ENCODE assay signal across 9 cellular contexts in the genomic region with DNA sequence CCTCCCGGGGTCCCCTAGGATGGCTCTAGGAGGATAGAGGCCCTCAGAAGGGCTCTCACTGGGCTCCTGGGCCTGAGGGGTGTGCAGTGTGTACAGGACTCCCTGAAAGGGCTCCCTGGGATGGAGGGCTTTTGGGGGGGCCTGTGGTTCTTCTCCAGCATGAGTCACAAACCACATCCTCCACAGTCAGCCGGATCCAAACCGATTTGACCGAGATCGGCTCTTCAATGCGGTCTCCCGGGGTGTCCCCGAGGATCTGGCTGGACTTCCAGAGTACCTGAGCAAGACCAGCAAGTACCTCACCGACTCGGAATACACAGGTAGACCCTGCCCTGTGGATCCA. TPM values are rescaled to one million over a fixed set of nuclear protein-coding genes. Genes with fewer than 3 reads are reported as not detected.
DNase-seq lines count a peak whose midpoint lies in the region; ATAC-seq and TF ChIP-seq lines count a peak whose summit lies in the region.
"Had no signal": no experiment of that assay in that cellular context is flagged by ENCODE, and none has a peak within 500 bp of the region (broad histone marks: within the 10 kb centered on the region; RNA-seq: fewer than 3 reads in every experiment).

No MANE protein-coding gene starts in this region.

- H3K9me3 ChIP-seq in heart left ventricle: no peaks in the 10 kb centered on the region
- no peaks in the 10 kb centered on the region for H3K9me3 ChIP-seq in tibial nerve

- H3K9me3 Mint-ChIP-seq in activated CD8-positive, alpha-beta T cell treated with anti-CD3 and anti-CD28 coated beads, Interleukin-2, amount 10 ng/mL, durations not matched to agents 7 days and 5 days (ENCODE audit: insufficient read depth): no peaks in the 10 kb centered on the region

- ATAC-seq in heart left ventricle: no peak
- no peak for ATAC-seq in activated CD8-positive, alpha-beta T cell treated with anti-CD3 and anti-CD28 coated beads, Interleukin-2, amount 10 ng/mL, durations not matched to agents 7 days and 5 days
- peak; percentile 55 for ATAC-seq in foreskin keratinocyte
- no peak for ATAC-seq in GM21381 (IDR thresholded peaks at IDR 0.05; ENCODE audit: unreplicated experiment)

- peak; percentile 73 for DNase-seq in cardiac septum (ENCODE audit: low spot score)
- no peak for DNase-seq in heart left ventricle
- DNase-seq in activated CD8-positive, alpha-beta T cell treated with anti-CD3 and anti-CD28 coated beads, Interleukin-2, amount 10 ng/mL, durations not matched to agents 7 days and 5 days: peak; percentile 65
- DNase-seq in foreskin keratinocyte: peak in 1 of 2 donors; percentile 69
- DNase-seq in tibial nerve (ENCODE audit: low spot score in 2 of 2): no peak
- no peak for DNase-seq in GM19238 (ENCODE audit: insufficient read length, low spot score)
- no peak for DNase-seq in NCI-H1694 treated with DMSO at 0.1 percent for 48 hours (lab: John Stamatoyannopoulos, UW)
- DNase-seq: DND-41 had no signal

- H3K4me3 Mint-ChIP-seq in activated CD8-positive, alpha-beta T cell treated with anti-CD3 and anti-CD28 coated beads, Interleukin-2, amount 10 ng/mL, durations not matched to agents 7 days and 5 days: peak overlapping the region; percentile 57

- H3K4me1 ChIP-seq in heart left ventricle (peaks cover 0 to 47% (median 20%) of the 10 kb centered on the region in 12 donors), foreskin keratinocyte (peaks cover 24% of the 10 kb centered on the region), tibial nerve (peaks cover 0 to 22% (median 10%) of the 10 kb centered on the region in 4 donors)

- TF ChIP-seq CTCF in heart left ventricle (IDR thresholded peaks at IDR 0.05) (no peak), foreskin keratinocyte (conservative IDR thresholded peaks at IDR 0.05) (no peak), tibial nerve (IDR thresholded peaks at IDR 0.05) (no peak)

- peaks cover 0 to 74% (median 37%) of the 10 kb centered on the region in 9 donors for H3K36me3 ChIP-seq in heart left ventricle
- peaks cover 0 to 17% (median 0%) of the 10 kb centered on the region in 3 donors for H3K36me3 ChIP-seq in tibial nerve

- WGBS in heart left ventricle, 4 donors: 80 to 95% (median 88%) methylated on average over 9 to 10 of the region's 10 CpGs
- WGBS in tibial nerve, 2 donors: 79 to 84% methylated on average over 10 of the region's 10 CpGs

- TF ChIP-seq POLR2A in heart left ventricle (IDR thresholded peaks at IDR 0.05) (no peak), tibial nerve (IDR thresholded peaks at IDR 0.05) (no peak)

- H3K4me1 Mint-ChIP-seq in activated CD8-positive, alpha-beta T cell treated with anti-CD3 and anti-CD28 coated beads, Interleukin-2, amount 10 ng/mL, durations not matched to agents 7 days and 5 days (ENCODE audit: low read depth): peaks cover 47% of the 10 kb centered on the region

- H3K27me3 Mint-ChIP-seq in activated CD8-positive, alpha-beta T cell treated with anti-CD3 and anti-CD28 coated beads, Interleukin-2, amount 10 ng/mL, durations not matched to agents 7 days and 5 days (ENCODE audit: low read depth): no peaks in the 10 kb centered on the region

- no peak overlapping the region for H3K4me3 ChIP-seq in heart left ventricle
- no peak overlapping the region for H3K4me3 ChIP-seq in tibial nerve

- H3K27ac ChIP-seq in heart left ventricle (peak overlapping the region in 5 of 12 donors; percentile 13 to 62 (median 31)), foreskin keratinocyte (no peak overlapping the region), tibial nerve (peak overlapping the region in 3 of 4 donors; percentile 51 to 72 (median 64))

- no peaks in the 10 kb centered on the region for H3K27me3 ChIP-seq in heart left ventricle
- H3K27me3 ChIP-seq in foreskin keratinocyte: no peaks in the 10 kb centered on the region
- H3K27me3 ChIP-seq in tibial nerve: peaks cover 0 to 9% of the 10 kb centered on the region in 2 donors

- TF ChIP-seq EP300 in tibial nerve (IDR thresholded peaks at IDR 0.05): no peak

- H3K27ac Mint-ChIP-seq in activated CD8-positive, alpha-beta T cell treated with anti-CD3 and anti-CD28 coated beads, Interleukin-2, amount 10 ng/mL, durations not matched to agents 7 days and 5 days: peak overlapping the region; percentile 81

- CTCF ChIA-PET in activated CD8-positive, alpha-beta T cell treated with anti-CD3 and anti-CD28 coated beads, Interleukin-2, amount 10 ng/mL, durations not matched to agents 7 days and 5 days (lab: Charles Lee): interaction anchor here (1.5 to 5.0 kb wide), 2 partner anchors 9 to 55 kb away, joined by 5 to 27 read pairs; no protein-coding TSS in a partner anchor

- POLR2A ChIA-PET in activated CD8-positive, alpha-beta T cell treated with anti-CD3 and anti-CD28 coated beads, Interleukin-2, amount 10 ng/mL, durations not matched to agents 7 days and 5 days (lab: Charles Lee): interaction anchor here (0.6 to 6.2 kb wide), 2 partner anchors 17 to 99 kb away, joined by 4 to 57 read pairs; no protein-coding TSS in a partner anchor

- intact Hi-C loops in cardiac septum (cut with DNase I): no loop called here
- intact Hi-C loops in heart left ventricle (cut with DNase I): loop anchor here in 5 of 10 donors (5.0 to 10.0 kb wide), 2 partner anchors 38 to 55 kb away; partner anchors contain the start of gene UBB (in 2 of the 5)

- peaks cover 62% of the 10 kb centered on the region for H3K36me3 Mint-ChIP-seq in activated CD8-positive, alpha-beta T cell treated with anti-CD3 and anti-CD28 coated beads, Interleukin-2, amount 10 ng/mL, durations not matched to agents 7 days and 5 days (ENCODE audit: low read depth)

RNA-seq across cellular contexts. Expression of gene TRPV2, which starts 4.5 kb away (rescaled TPM):
- 9.1 TPM for total RNA-seq in cardiac septum
- total RNA-seq in heart left ventricle: 10 to 100 TPM in 5 of 9 donors, 1 to 10 TPM in 4; 5.8 to 43.5 (median 11.5) TPM
- 1 to 10 TPM; 5.2 to 8.6 TPM for polyA plus RNA-seq in heart left ventricle
- total RNA-seq in activated CD8-positive, alpha-beta T cell treated with anti-CD3 and anti-CD28 coated beads, Interleukin-2, amount 10 ng/mL, durations not matched to agents 7 days and 5 days: 100 to 1,000 TPM; 124 to 134 TPM
- 0.24 and 0.25 TPM in 2 replicates for total RNA-seq in foreskin keratinocyte
- polyA plus RNA-seq in foreskin keratinocyte: 0.10 and 0.11 TPM in 2 replicates
- 10 to 100 TPM; 10.5 to 19.9 (median 16.9) TPM for total RNA-seq in tibial nerve

RNA-seq across cellular contexts. Expression of gene UBB, which starts 39.0 kb away (rescaled TPM):
- total RNA-seq in cardiac septum: 1,552 TPM
- 1,000 to 10,000 TPM in 8 of 9 donors, 100 to 1,000 TPM in 1; 665 to 2,180 (median 1,547) TPM for total RNA-seq in heart left ventricle
- polyA plus RNA-seq in heart left ventricle: 1,000 to 10,000 TPM in 1 of 2 donors, 100 to 1,000 TPM in 1; 932 to 1,006 TPM
- total RNA-seq in activated CD8-positive, alpha-beta T cell treated with anti-CD3 and anti-CD28 coated beads, Interleukin-2, amount 10 ng/mL, durations not matched to agents 7 days and 5 days: 1,000 to 10,000 TPM; 1,415 to 1,441 TPM
- total RNA-seq in foreskin keratinocyte: 901 and 1,008 TPM in 2 replicates
- polyA plus RNA-seq in foreskin keratinocyte: 904 and 979 TPM in 2 replicates
- total RNA-seq in tibial nerve: 100 to 1,000 TPM; 435 to 666 (median 472) TPM

Comparison
In these comparisons a context has a peak if more than half of its experiments do, and no peak if none do; other contexts are left out.
1. DNase-seq: peak in cardiac septum (single experiment) and activated CD8-positive, alpha-beta T cell treated with anti-CD3 and anti-CD28 coated beads, Interleukin-2, amount 10 ng/mL, durations not matched to agents 7 days and 5 days (single experiment); none in heart left ventricle (0 of 5), tibial nerve (0 of 2), GM19238 (single experiment) and NCI-H1694 treated with DMSO at 0.1 percent for 48 hours (single experiment).